ENCODE assay signal across 7 cellular contexts in genomic region chr20:63708301-63709148, GRCh38. TPM values are rescaled to one million over a fixed set of nuclear protein-coding genes. Genes with fewer than 3 reads are reported as not detected.
DNase-seq lines count a peak whose midpoint lies in the region; ATAC-seq lines count a peak whose summit lies in the region.

No MANE protein-coding gene starts in this region.

- peaks cover 72% of the 10 kb centered on the region for H3K36me3 Mint-ChIP-seq in activated CD8-positive, alpha-beta T cell treated with anti-CD3 and anti-CD28 coated beads, Interleukin-2, amount 10 ng/mL, durations not matched to agents 7 days and 5 days (ENCODE audit: low read depth)

- H3K9me3 Mint-ChIP-seq in activated CD8-positive, alpha-beta T cell treated with anti-CD3 and anti-CD28 coated beads, Interleukin-2, amount 10 ng/mL, durations not matched to agents 7 days and 5 days (ENCODE audit: insufficient read depth): no peaks in the 10 kb centered on the region

- ATAC-seq in GM18861 (IDR thresholded peaks at IDR 0.05; ENCODE audit: unreplicated experiment) (peak; percentile 6), HG02981 (IDR thresholded peaks at IDR 0.05; ENCODE audit: unreplicated experiment) (peak; percentile 14), Right ventricle myocardium inferior (no peak)
- ATAC-seq in activated CD8-positive, alpha-beta T cell treated with anti-CD3 and anti-CD28 coated beads, Interleukin-2, amount 10 ng/mL, durations not matched to agents 7 days and 5 days: peak; percentile 15

- POLR2A ChIA-PET in activated CD8-positive, alpha-beta T cell treated with anti-CD3 and anti-CD28 coated beads, Interleukin-2, amount 10 ng/mL, durations not matched to agents 7 days and 5 days (lab: Charles Lee): interaction anchor here (0.6 to 2.2 kb wide), 16 partner anchors 8 to 356 kb away, joined by 3 to 19 read pairs (median 5); partner anchors contain the start of genes GMEB2, LIME1, RTEL1 and SLC2A4RG

- peak overlapping the region; percentile 90 for H3K4me3 Mint-ChIP-seq in activated CD8-positive, alpha-beta T cell treated with anti-CD3 and anti-CD28 coated beads, Interleukin-2, amount 10 ng/mL, durations not matched to agents 7 days and 5 days

- H3K27ac Mint-ChIP-seq in activated CD8-positive, alpha-beta T cell treated with anti-CD3 and anti-CD28 coated beads, Interleukin-2, amount 10 ng/mL, durations not matched to agents 7 days and 5 days: peak overlapping the region; percentile 75

- peak; percentile 27 for DNase-seq in activated CD8-positive, alpha-beta T cell treated with anti-CD3 and anti-CD28 coated beads, Interleukin-2, amount 10 ng/mL, durations not matched to agents 7 days and 5 days
- peak; percentile 57 for DNase-seq in Right ventricle myocardium inferior (ENCODE audit: missing footprints)
- peak; percentile 81 for DNase-seq in posterior vena cava (ENCODE audit: low spot score)
- DNase-seq in amygdala (lab: John Stamatoyannopoulos, UW): no peak
- DNase-seq in cerebellar nuclear complex (lab: John Stamatoyannopoulos, UW): no peak

- CTCF ChIA-PET in activated CD8-positive, alpha-beta T cell treated with anti-CD3 and anti-CD28 coated beads, Interleukin-2, amount 10 ng/mL, durations not matched to agents 7 days and 5 days (lab: Charles Lee): interaction anchor here (0.6 to 4.2 kb wide), 21 partner anchors 11 to 349 kb away, joined by 3 to 70 read pairs (median 7); partner anchors contain the start of genes GMEB2, LIME1, RTEL1 and SAMD10

- H3K4me1 Mint-ChIP-seq in activated CD8-positive, alpha-beta T cell treated with anti-CD3 and anti-CD28 coated beads, Interleukin-2, amount 10 ng/mL, durations not matched to agents 7 days and 5 days (ENCODE audit: low read depth): peaks cover 45% of the 10 kb centered on the region

- no peaks in the 10 kb centered on the region for H3K27me3 Mint-ChIP-seq in activated CD8-positive, alpha-beta T cell treated with anti-CD3 and anti-CD28 coated beads, Interleukin-2, amount 10 ng/mL, durations not matched to agents 7 days and 5 days (ENCODE audit: low read depth)

- intact Hi-C loops in Right ventricle myocardium inferior (cut with DNase I): no loop called here
- intact Hi-C loops in posterior vena cava (cut with DNase I): no loop called here

RNA-seq across cellular contexts. Expression of gene ZGPAT, which starts 0.7 kb away (rescaled TPM):
- total RNA-seq in activated CD8-positive, alpha-beta T cell treated with anti-CD3 and anti-CD28 coated beads, Interleukin-2, amount 10 ng/mL, durations not matched to agents 7 days and 5 days: 10 to 100 TPM; 38.6 to 43.5 TPM
- total RNA-seq in Right ventricle myocardium inferior: 15.1 TPM
- 10 to 100 TPM; 15.1 to 15.2 TPM for total RNA-seq in posterior vena cava

RNA-seq across cellular contexts. Expression of gene ARFRP1, which starts 0.7 kb away (rescaled TPM):
- 10 to 100 TPM; 55.2 to 57.6 TPM for total RNA-seq in activated CD8-positive, alpha-beta T cell treated with anti-CD3 and anti-CD28 coated beads, Interleukin-2, amount 10 ng/mL, durations not matched to agents 7 days and 5 days
- total RNA-seq in Right ventricle myocardium inferior (34.2 TPM), posterior vena cava (10 to 100 TPM; 35.7 to 38.1 TPM)

RNA-seq across cellular contexts. Expression of gene TNFRSF6B, which starts 12.1 kb away (rescaled TPM):
- total RNA-seq in activated CD8-positive, alpha-beta T cell treated with anti-CD3 and anti-CD28 coated beads, Interleukin-2, amount 10 ng/mL, durations not matched to agents 7 days and 5 days: not detected
- total RNA-seq in Right ventricle myocardium inferior (1.0 TPM), posterior vena cava (1 to 10 TPM; 5.4 to 7.0 TPM)

RNA-seq across cellular contexts. Expression of gene LIME1, which starts 27.9 kb away (rescaled TPM):
- 100 to 1,000 TPM; 163 to 165 TPM for total RNA-seq in activated CD8-positive, alpha-beta T cell treated with anti-CD3 and anti-CD28 coated beads, Interleukin-2, amount 10 ng/mL, durations not matched to agents 7 days and 5 days
- total RNA-seq in Right ventricle myocardium inferior (1.6 TPM), posterior vena cava (1 to 10 TPM; 4.2 to 4.9 TPM)

RNA-seq across cellular contexts. Expression of gene SLC2A4RG, which starts 31.1 kb away (rescaled TPM):
- 10 to 100 TPM; 97.2 TPM for total RNA-seq in activated CD8-positive, alpha-beta T cell treated with anti-CD3 and anti-CD28 coated beads, Interleukin-2, amount 10 ng/mL, durations not matched to agents 7 days and 5 days
- total RNA-seq in Right ventricle myocardium inferior (97.4 TPM), posterior vena cava (100 to 1,000 TPM in 1 of 2 donors, 10 to 100 TPM in 1; 54.0 to 112 TPM)

Comparison
In these comparisons a context has a peak if more than half of its experiments do, and no peak if none do; other contexts are left out.
1. DNase-seq: peak in activated CD8-positive, alpha-beta T cell treated with anti-CD3 and anti-CD28 coated beads, Interleukin-2, amount 10 ng/mL, durations not matched to agents 7 days and 5 days (single experiment), Right ventricle myocardium inferior (single experiment) and posterior vena cava (single experiment); none in amygdala (0 of 56) and cerebellar nuclear complex (0 of 2).